Comparison of ENCODE assay signal across 17 cellular contexts in genomic region chr7:30660331-30661255, GRCh38. TPM values are rescaled to one million over a fixed set of nuclear protein-coding genes. Genes with fewer than 3 reads are reported as not detected.
DNase-seq lines count a peak whose midpoint lies in the region; ATAC-seq, FAIRE-seq and TF ChIP-seq lines count a peak whose summit lies in the region.
"Had no signal": no experiment of that assay in that cellular context is flagged by ENCODE, and none has a peak within 500 bp of the region (broad histone marks: within the 10 kb centered on the region; RNA-seq: fewer than 3 reads in every experiment).

No MANE protein-coding gene starts in this region.

- DNase-seq in BE2C (peak; percentile 72), DMS153 (lab: John Stamatoyannopoulos, UW) (peak; percentile 83), NCI-H2107 treated with DMSO at 0.1 percent for 48 hours (lab: John Stamatoyannopoulos, UW; ENCODE audit: unreplicated experiment) (peak; percentile 90), SHP77 treated with DMSO at 0.1 percent for 48 hours (lab: John Stamatoyannopoulos, UW) (peak; percentile 68), HTR-8/SVneo (ENCODE audit: insufficient read length, low spot score) (no peak), T-helper 9 cell (no peak)
- DNase-seq: activated CD8-positive, alpha-beta T cell treated with anti-CD3 and anti-CD28 coated beads for 36 hours; foreskin keratinocyte; HFFc6; OCI-M1; stimulated activated CD4-positive, alpha-beta T cell treated with anti-CD3 and anti-CD28 coated beads, Interleukin-15, amount 100 ng/mL, for 24 hours had no signal

- H3K4me1 ChIP-seq in BE2C = peaks cover 15% of the 10 kb centered on the region
- H3K4me1 ChIP-seq: foreskin keratinocyte, prostate gland had no signal

- H3K27me3 ChIP-seq in BE2C = no peaks in the 10 kb centered on the region

- TF ChIP-seq CTCF in BE2C (IDR thresholded peaks at IDR 0.05; ENCODE audit: low read depth, low read length) = no peak

- no peaks in the 10 kb centered on the region for H3K9me3 ChIP-seq in BE2C
- H3K9me3 ChIP-seq: prostate gland had no signal

- FAIRE-seq in HTR-8/SVneo (lab: Jason Lieb, UNC) = no peak
- FAIRE-seq: colon, D721Med had no signal

- no peak overlapping the region for H3K4me3 ChIP-seq in BE2C (ENCODE audit: low read depth, low read length)
- H3K4me3 ChIP-seq: prostate gland had no signal

- ATAC-seq in GM21390 (IDR thresholded peaks at IDR 0.05; ENCODE audit: unreplicated experiment) = no peak
- ATAC-seq in GM18867 (IDR thresholded peaks at IDR 0.05; ENCODE audit: unreplicated experiment) = no peak
- ATAC-seq: activated CD8-positive, alpha-beta T cell treated with anti-CD3 and anti-CD28 coated beads for 36 hours; foreskin keratinocyte had no signal

- no peaks in the 10 kb centered on the region for H3K36me3 ChIP-seq in BE2C
- H3K36me3 ChIP-seq: prostate gland had no signal

RNA-seq across cellular contexts. Expression of gene CRHR2, which starts 21.7 kb away (rescaled TPM):
- 1.3 TPM for polyA plus RNA-seq in BE2C (2012; ENCODE audit: insufficient read depth, insufficient read length, low read depth)
- polyA plus RNA-seq: foreskin keratinocyte, IgD-negative memory B cell had no signal

Comparison
In these comparisons a context has a peak if more than half of its experiments do, and no peak if none do; other contexts are left out.
1. DNase-seq: peak in BE2C (single experiment), DMS153 (single experiment), NCI-H2107 treated with DMSO at 0.1 percent for 48 hours (single experiment) and SHP77 treated with DMSO at 0.1 percent for 48 hours (single experiment); none in HTR-8/SVneo (single experiment) and T-helper 9 cell (single experiment).